8 cellular contexts compared by ENCODE assay signal in the genomic region with DNA sequence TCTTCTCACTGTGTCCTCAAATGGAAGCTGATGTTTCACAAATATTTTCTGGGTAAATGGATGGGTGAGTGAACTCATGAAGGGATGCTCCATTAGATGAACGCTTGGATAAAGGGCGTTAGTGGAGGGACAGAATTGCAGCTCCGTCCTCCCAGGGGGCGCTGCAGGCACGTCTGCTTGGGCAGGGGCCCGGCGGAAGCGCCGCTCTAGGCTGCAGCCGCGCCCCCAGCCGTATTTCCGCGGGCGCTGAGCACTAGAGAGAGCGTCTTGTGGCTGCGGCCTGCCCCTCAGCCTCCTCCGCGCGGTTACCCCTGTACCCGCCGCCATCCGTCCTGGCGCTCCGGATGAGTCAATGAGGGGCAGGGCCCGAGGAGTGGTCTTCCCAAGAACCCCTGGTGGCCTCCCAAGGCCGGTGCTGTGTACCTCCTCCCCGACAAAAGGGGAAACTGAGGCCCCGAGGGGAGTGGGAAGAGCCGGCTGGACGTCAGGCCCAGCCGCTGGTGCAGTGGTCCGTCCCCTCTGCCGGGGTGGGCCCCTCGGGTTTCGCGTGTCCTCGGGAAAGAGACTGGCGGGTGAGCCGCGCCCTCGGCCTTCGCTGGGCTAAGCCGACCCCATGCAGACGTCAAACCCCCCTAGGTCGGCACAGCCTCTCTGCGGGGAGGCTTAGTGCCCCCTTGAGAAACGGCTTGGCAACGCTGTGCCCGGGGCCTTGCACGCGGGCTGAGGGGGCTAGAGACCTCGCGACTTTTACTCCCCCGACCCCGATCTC. TPM values are rescaled to one million over a fixed set of nuclear protein-coding genes. Genes with fewer than 3 reads are reported as not detected.
DNase-seq lines count a peak whose midpoint lies in the region; ATAC-seq and TF ChIP-seq lines count a peak whose summit lies in the region.

No MANE protein-coding gene starts in this region.

- peaks cover 8% of the 10 kb centered on the region; the same call in 1 of the 2 replicates for H3K79me2 ChIP-seq in KMS-11 (ENCODE audit: insufficient read depth, low read depth)
- peaks cover 13% of the 10 kb centered on the region for H3K79me2 ChIP-seq in PC-9 (ENCODE audit: low read depth)

- H4K20me1 ChIP-seq in KMS-11 (ENCODE audit: insufficient read depth) (no peaks in the 10 kb centered on the region), PC-9 (ENCODE audit: insufficient read depth) (no peaks in the 10 kb centered on the region)

- H3K9me3 ChIP-seq in PC-9 (ENCODE audit: insufficient read depth, low read depth) (no peaks in the 10 kb centered on the region), esophagus muscularis mucosa (no peaks in the 10 kb centered on the region), muscle layer of colon (ENCODE audit: low read length) (no peaks in the 10 kb centered on the region)

- H3K27ac ChIP-seq in KMS-11, result peak overlapping the region; percentile 46
- peak overlapping the region; percentile 48; the same call in 1 of the 2 replicates for H3K27ac ChIP-seq in PC-9
- H3K27ac ChIP-seq in esophagus muscularis mucosa (replicated peaks in 1 of 4), result peak overlapping the region; percentile 76 to 86 (median 83)
- H3K27ac ChIP-seq in muscle layer of colon (ENCODE audit: low read depth, low read length), result peak overlapping the region; percentile 71

- peak overlapping the region; percentile 89 for H3K4me2 ChIP-seq in KMS-11
- H3K4me2 ChIP-seq in PC-9, result peak overlapping the region; percentile 86

- no peak for TF ChIP-seq EP300 in esophagus muscularis mucosa (IDR thresholded peaks at IDR 0.05)

- H3F3A ChIP-seq in PC-9 (ENCODE audit: insufficient read depth, low read depth), result no peaks in the 10 kb centered on the region

- no peak overlapping the region for H3K4me3 ChIP-seq in KMS-11 (IDR thresholded peaks at IDR 0.05; ENCODE audit: insufficient read depth, low read depth, low read length)
- H3K4me3 ChIP-seq in PC-9, result peak overlapping the region; percentile 89
- H3K4me3 ChIP-seq in esophagus muscularis mucosa, result peak overlapping the region; percentile 65 to 92 (median 82)
- H3K4me3 ChIP-seq in muscle layer of colon (ENCODE audit: low read depth in 1 of 2, low read length in 2 of 2), result peak overlapping the region; percentile 81 to 89

- peak; percentile 45 for TF ChIP-seq POLR2A in esophagus muscularis mucosa (IDR thresholded peaks at IDR 0.05; ENCODE audit: low read depth)

- peaks cover 22% of the 10 kb centered on the region for H3K36me3 Mint-ChIP-seq in activated T-cell treated with anti-CD3 and anti-CD28 coated beads, Interleukin-2, amount 50 U/mL, for 4 hours (ENCODE audit: insufficient read depth)

- H3K27me3 Mint-ChIP-seq in activated T-cell treated with anti-CD3 and anti-CD28 coated beads, Interleukin-2, amount 50 U/mL, for 4 hours (ENCODE audit: low read depth), result peaks cover 6% of the 10 kb centered on the region

- peaks cover 33% of the 10 kb centered on the region for H3K4me1 Mint-ChIP-seq in activated T-cell treated with anti-CD3 and anti-CD28 coated beads, Interleukin-2, amount 50 U/mL, for 4 hours (ENCODE audit: low read depth)

- H3K9me2 ChIP-seq in PC-9 (ENCODE audit: insufficient read depth), result no peaks in the 10 kb centered on the region

- CTCF ChIA-PET in PC-9 (lab: Charles Lee), result interaction anchor here (1.9 kb wide), 1 partner anchor 26 kb away, joined by 10 read pairs; the partner anchor contains the start of gene RALGAPB

- ATAC-seq in GM21723 (IDR thresholded peaks at IDR 0.05; ENCODE audit: unreplicated experiment), result peak; percentile 81
- peak; percentile 97 to 99 for ATAC-seq in activated T-cell treated with anti-CD3 and anti-CD28 coated beads, Interleukin-2, amount 50 U/mL, for 4 hours

- POLR2A ChIA-PET in PC-9 (lab: Charles Lee; ENCODE audit: unreplicated experiment), result interaction anchor here (0.6 to 0.7 kb wide), 4 partner anchors 12 to 1066 kb away, joined by 3 to 7 read pairs (median 4); partner anchors contain the start of genes RALGAPB and SNHG17

- BruUV-seq in PC-9 (replicated peaks; lab: Mats Ljungman, UMichigan), result no TSS peak

- no peaks in the 10 kb centered on the region; the same call in 1 of the 2 replicates for H3K36me3 ChIP-seq in KMS-11 (ENCODE audit: insufficient read depth)
- no peaks in the 10 kb centered on the region; the same call in 1 of the 2 replicates for H3K36me3 ChIP-seq in PC-9 (ENCODE audit: low read depth)
- H3K36me3 ChIP-seq in esophagus muscularis mucosa, result peaks cover 9 to 33% (median 30%) of the 10 kb centered on the region in 4 donors
- H3K36me3 ChIP-seq in muscle layer of colon (ENCODE audit: insufficient read depth, low read length), result peaks cover 23% of the 10 kb centered on the region

- intact Hi-C loops in PC-9 (cut with micrococcal nuclease; ENCODE audit: unreplicated experiment), result loop anchor here (1.0 kb wide), 2 partner anchors 11 to 26 kb away; partner anchors contain the start of genes RALGAPB and SNHG17
- intact Hi-C loops in esophagus muscularis mucosa (cut with DNase I), result no loop called here

- peak overlapping the region; percentile 96 for H3K9ac ChIP-seq in KMS-11
- peak overlapping the region; percentile 93 for H3K9ac ChIP-seq in muscle layer of colon (ENCODE audit: low read length)

- peaks cover 12% of the 10 kb centered on the region for H3K4me1 ChIP-seq in KMS-11 (ENCODE audit: low read depth, poor library complexity, severe bottlenecking)
- H3K4me1 ChIP-seq in PC-9 (replicated peaks; ENCODE audit: insufficient read depth), result no peaks in the 10 kb centered on the region
- H3K4me1 ChIP-seq in esophagus muscularis mucosa, result peaks cover 9 to 29% (median 25%) of the 10 kb centered on the region in 4 donors
- peaks cover 12% of the 10 kb centered on the region for H3K4me1 ChIP-seq in muscle layer of colon (ENCODE audit: insufficient read depth, low read length)

- peak overlapping the region; percentile 68 for H2AFZ ChIP-seq in KMS-11 (ENCODE audit: low read depth)
- H2AFZ ChIP-seq in PC-9, result peak overlapping the region; percentile 89

- 5% methylated on average over 32 of the region's 56 CpGs for WGBS in esophagus muscularis mucosa

- no peaks in the 10 kb centered on the region for H3K9me3 Mint-ChIP-seq in activated T-cell treated with anti-CD3 and anti-CD28 coated beads, Interleukin-2, amount 50 U/mL, for 4 hours

- TF ChIP-seq CTCF in KMS-11 (conservative IDR thresholded peaks at IDR 0.05; ENCODE audit: low read depth, low read length), result peak; percentile 94
- peak; percentile 98 for TF ChIP-seq CTCF in PC-9 (conservative IDR thresholded peaks at IDR 0.05)
- peak; percentile 92 to 97 (median 96) for TF ChIP-seq CTCF in esophagus muscularis mucosa (IDR thresholded peaks at IDR 0.05)

- H3K27me3 ChIP-seq in KMS-11 (ENCODE audit: insufficient read depth, low read depth), result no peaks in the 10 kb centered on the region
- H3K27me3 ChIP-seq in PC-9 (ENCODE audit: insufficient read depth, low read depth), result no peaks in the 10 kb centered on the region
- no peaks in the 10 kb centered on the region for H3K27me3 ChIP-seq in esophagus muscularis mucosa
- no peaks in the 10 kb centered on the region for H3K27me3 ChIP-seq in muscle layer of colon (ENCODE audit: control insufficient read depth in 1 of 2, insufficient read depth in 2 of 2, low read length in 2 of 2)

- DNase-seq in DMS53 (lab: John Stamatoyannopoulos, UW) (peak; percentile 97), PC-9 (peak; percentile 75 to 92), esophagus muscularis mucosa (ENCODE audit: extremely low spot score) (peak; percentile 95)
- DNase-seq in activated T-cell treated with anti-CD3 and anti-CD28 coated beads, Interleukin-2, amount 50 U/mL, for 4 hours, result peak; percentile 94
- DNase-seq in stimulated activated CD8-positive, alpha-beta memory T cell treated with anti-CD3 and anti-CD28 coated beads, Interleukin-4, amount 100 ng/mL, for 48 hours, result peak; percentile 97

- H3K4me3 Mint-ChIP-seq in activated T-cell treated with anti-CD3 and anti-CD28 coated beads, Interleukin-2, amount 50 U/mL, for 4 hours, result peak overlapping the region; percentile 81

RNA-seq across cellular contexts. Expression of gene SNHG17, which starts 11.5 kb away (rescaled TPM):
- total RNA-seq in PC-9 (2021) (41.5 and 58.9 TPM in 2 replicates), esophagus muscularis mucosa (10 to 100 TPM; 12.8 to 19.4 (median 18.6) TPM)
- total RNA-seq in activated T-cell treated with anti-CD3 and anti-CD28 coated beads, Interleukin-2, amount 50 U/mL, for 4 hours, result 100 to 1,000 TPM; 138 to 310 (median 239) TPM

RNA-seq across cellular contexts. Expression of gene RALGAPB, which starts 26.0 kb away (rescaled TPM):
- 35.2 and 40.2 TPM in 2 replicates for total RNA-seq in PC-9 (2021)
- 10 to 100 TPM; 23.7 to 25.5 (median 24.8) TPM for total RNA-seq in activated T-cell treated with anti-CD3 and anti-CD28 coated beads, Interleukin-2, amount 50 U/mL, for 4 hours
- total RNA-seq in esophagus muscularis mucosa, result 10 to 100 TPM; 31.5 to 37.4 (median 35.5) TPM
